In the genomic region with DNA sequence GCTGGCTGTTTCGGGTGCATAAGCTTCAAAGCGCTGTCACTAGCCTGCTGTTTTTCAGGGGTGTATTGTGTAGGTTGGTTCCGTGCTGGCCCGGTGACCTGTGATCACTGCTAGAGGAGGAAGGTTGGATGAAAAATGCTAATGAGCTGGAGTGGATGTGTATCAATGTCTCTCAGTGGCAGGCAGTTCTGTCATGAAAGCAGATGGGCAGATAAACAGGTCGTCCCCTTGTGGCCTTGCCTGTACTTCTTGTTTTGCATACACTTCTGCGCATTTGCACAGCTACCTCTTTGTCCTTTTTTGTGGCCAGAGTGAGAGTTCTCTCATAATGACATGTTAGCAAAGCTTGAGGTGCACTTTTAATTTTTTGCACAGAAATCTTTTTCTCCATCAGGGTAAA, we compare ENCODE assay signal across 1 cellular context.
TF ChIP-seq lines count a peak whose summit lies in the region.

No MANE protein-coding gene starts in this region.

TF ChIP-seq in WTC11, 78 proteins besides CTCF, POLR2A, EP300 and RAD21 (continued from another document):
- TF ChIP-seq, protein P1, sequence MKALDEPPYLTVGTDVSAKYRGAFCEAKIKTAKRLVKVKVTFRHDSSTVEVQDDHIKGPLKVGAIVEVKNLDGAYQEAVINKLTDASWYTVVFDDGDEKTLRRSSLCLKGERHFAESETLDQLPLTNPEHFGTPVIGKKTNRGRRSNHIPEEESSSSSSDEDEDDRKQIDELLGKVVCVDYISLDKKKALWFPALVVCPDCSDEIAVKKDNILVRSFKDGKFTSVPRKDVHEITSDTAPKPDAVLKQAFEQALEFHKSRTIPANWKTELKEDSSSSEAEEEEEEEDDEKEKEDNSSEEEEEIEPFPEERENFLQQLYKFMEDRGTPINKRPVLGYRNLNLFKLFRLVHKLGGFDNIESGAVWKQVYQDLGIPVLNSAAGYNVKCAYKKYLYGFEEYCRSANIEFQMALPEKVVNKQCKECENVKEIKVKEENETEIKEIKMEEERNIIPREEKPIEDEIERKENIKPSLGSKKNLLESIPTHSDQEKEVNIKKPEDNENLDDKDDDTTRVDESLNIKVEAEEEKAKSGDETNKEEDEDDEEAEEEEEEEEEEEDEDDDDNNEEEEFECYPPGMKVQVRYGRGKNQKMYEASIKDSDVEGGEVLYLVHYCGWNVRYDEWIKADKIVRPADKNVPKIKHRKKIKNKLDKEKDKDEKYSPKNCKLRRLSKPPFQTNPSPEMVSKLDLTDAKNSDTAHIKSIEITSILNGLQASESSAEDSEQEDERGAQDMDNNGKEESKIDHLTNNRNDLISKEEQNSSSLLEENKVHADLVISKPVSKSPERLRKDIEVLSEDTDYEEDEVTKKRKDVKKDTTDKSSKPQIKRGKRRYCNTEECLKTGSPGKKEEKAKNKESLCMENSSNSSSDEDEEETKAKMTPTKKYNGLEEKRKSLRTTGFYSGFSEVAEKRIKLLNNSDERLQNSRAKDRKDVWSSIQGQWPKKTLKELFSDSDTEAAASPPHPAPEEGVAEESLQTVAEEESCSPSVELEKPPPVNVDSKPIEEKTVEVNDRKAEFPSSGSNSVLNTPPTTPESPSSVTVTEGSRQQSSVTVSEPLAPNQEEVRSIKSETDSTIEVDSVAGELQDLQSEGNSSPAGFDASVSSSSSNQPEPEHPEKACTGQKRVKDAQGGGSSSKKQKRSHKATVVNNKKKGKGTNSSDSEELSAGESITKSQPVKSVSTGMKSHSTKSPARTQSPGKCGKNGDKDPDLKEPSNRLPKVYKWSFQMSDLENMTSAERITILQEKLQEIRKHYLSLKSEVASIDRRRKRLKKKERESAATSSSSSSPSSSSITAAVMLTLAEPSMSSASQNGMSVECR (CRISPR knock-in tag; IDR thresholded peaks at IDR 0.05; ENCODE audit: borderline replicate concordance) = no peak
- TF ChIP-seq SMAD3 (CRISPR knock-in tag; IDR thresholded peaks at IDR 0.05; ENCODE audit: borderline replicate concordance) = no peak
- no peak for TF ChIP-seq RORB (CRISPR knock-in tag; IDR thresholded peaks at IDR 0.05)
- TF ChIP-seq NFATC4 (CRISPR knock-in tag; IDR thresholded peaks at IDR 0.05) = no peak
- TF ChIP-seq MXD4 (CRISPR knock-in tag; IDR thresholded peaks at IDR 0.05; ENCODE audit: borderline replicate concordance) = no peak
- TF ChIP-seq, protein P2, sequence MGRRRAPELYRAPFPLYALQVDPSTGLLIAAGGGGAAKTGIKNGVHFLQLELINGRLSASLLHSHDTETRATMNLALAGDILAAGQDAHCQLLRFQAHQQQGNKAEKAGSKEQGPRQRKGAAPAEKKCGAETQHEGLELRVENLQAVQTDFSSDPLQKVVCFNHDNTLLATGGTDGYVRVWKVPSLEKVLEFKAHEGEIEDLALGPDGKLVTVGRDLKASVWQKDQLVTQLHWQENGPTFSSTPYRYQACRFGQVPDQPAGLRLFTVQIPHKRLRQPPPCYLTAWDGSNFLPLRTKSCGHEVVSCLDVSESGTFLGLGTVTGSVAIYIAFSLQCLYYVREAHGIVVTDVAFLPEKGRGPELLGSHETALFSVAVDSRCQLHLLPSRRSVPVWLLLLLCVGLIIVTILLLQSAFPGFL (CRISPR knock-in tag; IDR thresholded peaks at IDR 0.05; ENCODE audit: borderline replicate concordance) = no peak
- no peak for TF ChIP-seq FOXP1 (CRISPR knock-in tag; IDR thresholded peaks at IDR 0.05; ENCODE audit: borderline replicate concordance)
- no peak for TF ChIP-seq NR3C1 (CRISPR knock-in tag; conservative IDR thresholded peaks at IDR 0.05; ENCODE audit: low read depth)
- TF ChIP-seq ZNF317 (CRISPR knock-in tag; IDR thresholded peaks at IDR 0.05; ENCODE audit: borderline replicate concordance, low read depth) = no peak
- TF ChIP-seq, protein P3, sequence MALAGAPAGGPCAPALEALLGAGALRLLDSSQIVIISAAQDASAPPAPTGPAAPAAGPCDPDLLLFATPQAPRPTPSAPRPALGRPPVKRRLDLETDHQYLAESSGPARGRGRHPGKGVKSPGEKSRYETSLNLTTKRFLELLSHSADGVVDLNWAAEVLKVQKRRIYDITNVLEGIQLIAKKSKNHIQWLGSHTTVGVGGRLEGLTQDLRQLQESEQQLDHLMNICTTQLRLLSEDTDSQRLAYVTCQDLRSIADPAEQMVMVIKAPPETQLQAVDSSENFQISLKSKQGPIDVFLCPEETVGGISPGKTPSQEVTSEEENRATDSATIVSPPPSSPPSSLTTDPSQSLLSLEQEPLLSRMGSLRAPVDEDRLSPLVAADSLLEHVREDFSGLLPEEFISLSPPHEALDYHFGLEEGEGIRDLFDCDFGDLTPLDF (CRISPR knock-in tag; IDR thresholded peaks at IDR 0.05) = no peak
- TF ChIP-seq, protein P4, sequence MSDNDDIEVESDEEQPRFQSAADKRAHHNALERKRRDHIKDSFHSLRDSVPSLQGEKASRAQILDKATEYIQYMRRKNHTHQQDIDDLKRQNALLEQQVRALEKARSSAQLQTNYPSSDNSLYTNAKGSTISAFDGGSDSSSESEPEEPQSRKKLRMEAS (CRISPR knock-in tag; IDR thresholded peaks at IDR 0.05) = no peak
